In the genomic region with DNA sequence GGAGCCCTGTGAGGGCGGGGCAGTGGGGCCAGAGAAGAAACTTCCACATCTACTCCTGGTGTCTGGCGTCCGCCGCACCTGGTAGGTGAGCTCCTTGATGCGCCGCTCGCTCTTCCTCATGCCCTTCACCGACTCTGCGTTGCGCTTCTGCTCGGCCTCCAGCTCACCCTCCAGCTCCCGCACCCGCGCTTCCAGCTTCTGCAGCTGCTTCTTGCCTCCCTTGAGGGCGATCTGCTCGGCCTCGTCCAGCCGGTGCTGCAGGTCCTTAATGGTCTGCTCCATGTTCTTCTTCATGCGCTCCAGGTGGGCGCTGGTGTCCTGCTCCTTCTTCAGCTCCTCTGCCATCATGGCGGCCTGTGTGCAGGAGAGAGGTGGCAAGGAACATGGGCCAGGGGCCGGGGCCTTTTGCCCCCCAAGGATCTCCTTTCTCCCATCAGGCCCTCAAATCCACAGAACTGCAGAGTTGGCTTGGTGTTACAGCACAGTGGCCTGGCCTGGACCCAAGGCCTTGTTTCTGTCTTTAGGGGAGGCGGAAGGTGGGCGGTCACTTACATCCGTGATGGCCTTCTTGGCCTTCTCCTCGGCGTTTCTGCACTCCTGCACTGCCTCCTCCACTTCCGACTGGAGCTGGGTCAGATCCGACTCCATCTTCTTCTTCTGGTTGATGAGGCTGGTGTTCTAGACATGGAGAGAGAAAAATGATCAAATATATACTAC, we compare ENCODE assay signal across 34 cellular contexts. TPM values are rescaled to one million over a fixed set of nuclear protein-coding genes. Genes with fewer than 3 reads are reported as not detected.
"Had no signal": no experiment of that assay in that cellular context is flagged by ENCODE, and none has a peak within 500 bp of the region (broad histone marks: within the 10 kb centered on the region; RNA-seq: fewer than 3 reads in every experiment).

No MANE protein-coding gene starts in this region.

- H3K9ac ChIP-seq: neural progenitor cell, parathyroid adenoma had no signal

- H3K36me3 Mint-ChIP-seq: naive B cell; naive thymus-derived CD8-positive, alpha-beta T cell; natural killer cell treated with Interleukin-12 subunit alpha and Interleukin-12 subunit beta and Interleukin-15 and Interleukin-18, amount 100 ng/mL, for 72 hours; neural progenitor cell; stimulated activated memory B cell treated with anti-CD40 and anti-IgM and Interleukin-4, amounts not matched to agents 10 μg/mL and 1 μg/mL and 100 μg/mL, for 72 hours; type B pancreatic cell had no signal

- H3K4me1 ChIP-seq: neural progenitor cell, parathyroid adenoma, psoas muscle, spleen, tibial artery, upper lobe of right lung, uterus had no signal

- H3K4me3 ChIP-seq: neural progenitor cell, ovary, psoas muscle, skin epidermis, smooth muscle cell, spleen, suprapubic skin, testis, tibial artery, transverse colon, upper lobe of right lung, uterus had no signal

- DNase-seq: naive B cell; naive thymus-derived CD8-positive, alpha-beta T cell; occipital lobe; ovary; psoas muscle; spleen; stimulated activated CD4-positive, alpha-beta T cell treated with anti-CD3 and anti-CD28 coated beads, Interleukin-12 subunit alpha, Interleukin-12 subunit beta, amount 100 ng/mL, for 4 hours; stimulated activated CD4-positive, alpha-beta T cell treated with anti-CD3 and anti-CD28 coated beads, Interleukin-1b, Interleukin-23, amount 100 ng/mL, for 48 hours; stimulated activated CD4-positive, alpha-beta T cell treated with anti-CD3 and anti-CD28 coated beads, Interleukin-4, amount 100 ng/mL, for 1 hour; stimulated activated CD4-positive, alpha-beta T cell treated with anti-CD3 and anti-CD28 coated beads, Interleukin-4, amount 100 ng/mL, for 4 hours; stimulated activated CD8-positive, alpha-beta memory T cell treated with anti-CD3 and anti-CD28 coated beads, Interleukin-4, amount 100 ng/mL, for 48 hours; stimulated activated naive CD4-positive, alpha-beta T cell; stimulated activated naive CD8-positive, alpha-beta T cell treated with anti-CD3 and anti-CD28 coated beads, Interleukin-15, amount 100 ng/mL, for 72 hours; stimulated activated naive CD8-positive, alpha-beta T cell treated with anti-CD3 and anti-CD28 coated beads, Interleukin-15, Interleukin-2, amounts not matched to agents 100 U/mL and 50 U/mL, for 24 hours; substantia nigra; testis; tibial artery; transverse colon; upper lobe of right lung; uterus had no signal

- H3K27ac Mint-ChIP-seq: naive B cell; natural killer cell treated with Interleukin-12 subunit alpha and Interleukin-12 subunit beta and Interleukin-15 and Interleukin-18, amount 100 ng/mL, for 72 hours; neural progenitor cell; progenitor cell of endocrine pancreas; stimulated activated memory B cell treated with anti-CD40 and anti-IgM and Interleukin-4, amounts not matched to agents 10 μg/mL and 1 μg/mL and 100 μg/mL, for 72 hours; type B pancreatic cell had no signal

- H3K9me3 ChIP-seq: ovary, psoas muscle, spleen, suprapubic skin, testis, tibial artery, transverse colon, upper lobe of right lung, uterus had no signal

- H3K36me3 ChIP-seq: neural progenitor cell, ovary, spleen, suprapubic skin, tibial artery, transverse colon, upper lobe of right lung, uterus had no signal

- H2AFZ ChIP-seq: neural progenitor cell, parathyroid adenoma had no signal

- H3K27ac ChIP-seq: neural progenitor cell, ovary, parathyroid adenoma, psoas muscle, skin epidermis, spleen, suprapubic skin, testis, tibial artery, transverse colon, upper lobe of right lung, uterus had no signal

- H3K4me2 ChIP-seq: neural progenitor cell, smooth muscle cell had no signal

- H3K4me1 Mint-ChIP-seq: stimulated activated memory B cell treated with anti-CD40 and anti-IgM and Interleukin-4, amounts not matched to agents 10 μg/mL and 1 μg/mL and 100 μg/mL, for 72 hours; stimulated activated naive CD8-positive, alpha-beta T cell treated with anti-CD3 and anti-CD28 coated beads, Interleukin-15, amount 100 ng/mL, for 72 hours had no signal

- ATAC-seq: naive thymus-derived CD8-positive, alpha-beta T cell; natural killer cell treated with Interleukin-12 subunit alpha and Interleukin-12 subunit beta and Interleukin-15 and Interleukin-18, amount 100 ng/mL, for 72 hours; psoas muscle; sciatic nerve; stimulated activated memory B cell treated with anti-CD40 and anti-IgM and Interleukin-4, amounts not matched to agents 10 μg/mL and 1 μg/mL and 100 μg/mL, for 72 hours; stimulated activated naive CD8-positive, alpha-beta T cell treated with anti-CD3 and anti-CD28 coated beads, Interleukin-15, amount 100 ng/mL, for 72 hours; stimulated activated naive CD8-positive, alpha-beta T cell treated with anti-CD3 and anti-CD28 coated beads, Interleukin-15, Interleukin-2, amounts not matched to agents 100 U/mL and 50 U/mL, for 24 hours; upper lobe of right lung had no signal

- H3K4me3 Mint-ChIP-seq: naive B cell; naive thymus-derived CD8-positive, alpha-beta T cell; natural killer cell treated with Interleukin-12 subunit alpha and Interleukin-12 subunit beta and Interleukin-15 and Interleukin-18, amount 100 ng/mL, for 72 hours; neural progenitor cell; stimulated activated memory B cell treated with anti-CD40 and anti-IgM and Interleukin-4, amounts not matched to agents 10 μg/mL and 1 μg/mL and 100 μg/mL, for 72 hours; stimulated activated naive CD8-positive, alpha-beta T cell treated with anti-CD3 and anti-CD28 coated beads, Interleukin-15, amount 100 ng/mL, for 72 hours; type B pancreatic cell had no signal

- H3K9me3 Mint-ChIP-seq: naive thymus-derived CD8-positive, alpha-beta T cell; natural killer cell treated with Interleukin-12 subunit alpha and Interleukin-12 subunit beta and Interleukin-15 and Interleukin-18, amount 100 ng/mL, for 72 hours; neural progenitor cell; stimulated activated memory B cell treated with anti-CD40 and anti-IgM and Interleukin-4, amounts not matched to agents 10 μg/mL and 1 μg/mL and 100 μg/mL, for 72 hours; stimulated activated naive CD8-positive, alpha-beta T cell treated with anti-CD3 and anti-CD28 coated beads, Interleukin-15, amount 100 ng/mL, for 72 hours; type B pancreatic cell had no signal

- H3K79me2 ChIP-seq: parathyroid adenoma had no signal

- H3K27me3 ChIP-seq: neural progenitor cell, ovary, testis, transverse colon, upper lobe of right lung, uterus had no signal

RNA-seq across cellular contexts. Expression of gene CMTM5, which starts 7.7 kb away (rescaled TPM):
- total RNA-seq: naive thymus-derived CD8-positive, alpha-beta T cell; natural killer cell treated with Interleukin-12 subunit alpha and Interleukin-12 subunit beta and Interleukin-15 and Interleukin-18, amount 100 ng/mL, for 72 hours; osteoblast; progenitor cell of endocrine pancreas; psoas muscle; renal cortical epithelial cell; smooth muscle cell had no signal
- polyA plus RNA-seq: naive thymus-derived CD8-positive, alpha-beta T cell; neural cell had no signal

RNA-seq across cellular contexts. Expression of gene IL25, which starts 11.9 kb away (rescaled TPM):
- total RNA-seq: naive thymus-derived CD8-positive, alpha-beta T cell; natural killer cell treated with Interleukin-12 subunit alpha and Interleukin-12 subunit beta and Interleukin-15 and Interleukin-18, amount 100 ng/mL, for 72 hours; occipital lobe; osteoblast; ovary; progenitor cell of endocrine pancreas; psoas muscle; renal cortical epithelial cell; sciatic nerve; smooth muscle cell; spleen; transverse colon; upper lobe of right lung; urinary bladder; uterus had no signal
- polyA plus RNA-seq: naive thymus-derived CD8-positive, alpha-beta T cell; neural cell; ovary; smooth muscle cell; spleen; urinary bladder had no signal

RNA-seq across cellular contexts. Expression of gene EFS, which starts 19.6 kb away (rescaled TPM):
- total RNA-seq: naive thymus-derived CD8-positive, alpha-beta T cell; natural killer cell treated with Interleukin-12 subunit alpha and Interleukin-12 subunit beta and Interleukin-15 and Interleukin-18, amount 100 ng/mL, for 72 hours had no signal
- polyA plus RNA-seq: naive thymus-derived CD8-positive, alpha-beta T cell had no signal

RNA-seq across cellular contexts. Expression of gene MYH6, which starts 23.6 kb away (rescaled TPM):
- total RNA-seq: naive thymus-derived CD8-positive, alpha-beta T cell; occipital lobe; osteoblast; renal cortical epithelial cell; sciatic nerve; smooth muscle cell; suprapubic skin had no signal
- polyA plus RNA-seq: naive thymus-derived CD8-positive, alpha-beta T cell; neural cell; urinary bladder had no signal
